ENCODE assay signal across 14 cellular contexts in the genomic region with DNA sequence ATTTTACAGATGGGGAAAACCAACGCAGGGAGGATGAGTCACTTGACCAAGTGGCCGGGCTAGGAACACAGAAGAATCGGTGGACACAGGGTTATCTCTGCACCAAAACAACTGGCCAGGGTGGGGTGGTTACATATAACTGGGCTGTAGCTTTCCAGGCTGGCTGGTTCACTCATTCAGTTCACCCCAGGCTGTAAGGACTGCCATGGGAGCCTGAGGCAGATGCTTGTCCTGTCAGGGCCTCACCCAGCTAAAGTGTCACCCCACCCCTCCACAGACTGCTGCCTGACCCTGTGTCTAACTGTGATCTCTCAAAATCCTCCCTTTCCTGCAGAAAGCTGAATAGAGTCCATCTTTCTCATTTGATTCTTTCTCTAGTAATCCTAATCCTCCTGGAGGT.
DNase-seq lines count a peak whose midpoint lies in the region; ATAC-seq and TF ChIP-seq lines count a peak whose summit lies in the region.
"Had no signal": no experiment of that assay in that cellular context is flagged by ENCODE, and none has a peak within 500 bp of the region (broad histone marks: within the 10 kb centered on the region; RNA-seq: fewer than 3 reads in every experiment).

No MANE protein-coding gene starts in this region.

- no peaks in the 10 kb centered on the region for H4K20me1 ChIP-seq in GM23338 (replicated peaks; ENCODE audit: insufficient read depth)

- H3K27me3 ChIP-seq in GM23338 (ENCODE audit: insufficient read depth) (no peaks in the 10 kb centered on the region), WERI-Rb-1 (ENCODE audit: insufficient read depth, low read depth, severe bottlenecking) (no peaks in the 10 kb centered on the region)
- H3K27me3 ChIP-seq in naive thymus-derived CD4-positive, alpha-beta T cell (ENCODE audit: control insufficient read depth in 2 of 2, insufficient read depth in 2 of 2, low read length in 2 of 2), result no peaks in the 10 kb centered on the region
- H3K27me3 ChIP-seq: BE2C had no signal

- peak overlapping the region; percentile 70; the same call in 1 of the 2 replicates for H3K27ac Mint-ChIP-seq in GM23338
- no peak overlapping the region for H3K27ac Mint-ChIP-seq in naive thymus-derived CD4-positive, alpha-beta T cell
- H3K27ac Mint-ChIP-seq: IgD-negative memory B cell had no signal

- no peak overlapping the region for H2AFZ ChIP-seq in GM23338

- H3K9me2 ChIP-seq in GM23338 (ENCODE audit: insufficient read depth), result no peaks in the 10 kb centered on the region

- H3K36me3 Mint-ChIP-seq in GM23338 (ENCODE audit: low read depth), result peaks cover 3% of the 10 kb centered on the region; the same call in 1 of the 3 replicates
- H3K36me3 Mint-ChIP-seq in naive thymus-derived CD4-positive, alpha-beta T cell, result no peaks in the 10 kb centered on the region
- H3K36me3 Mint-ChIP-seq: CD4-positive, alpha-beta memory T cell; IgD-negative memory B cell had no signal

- CTCF ChIA-PET in naive thymus-derived CD4-positive, alpha-beta T cell (lab: Charles Lee), result no interaction called here

- peaks cover 6% of the 10 kb centered on the region; the same call in 2 of the 3 replicates for H3K4me1 Mint-ChIP-seq in GM23338
- peaks cover 0 to 2% (median 0%) of the 10 kb centered on the region in 7 donors for H3K4me1 Mint-ChIP-seq in naive thymus-derived CD4-positive, alpha-beta T cell
- H3K4me1 Mint-ChIP-seq: CD4-positive, alpha-beta memory T cell; IgD-negative memory B cell had no signal

- intact Hi-C loops in naive thymus-derived CD4-positive, alpha-beta T cell (cut with micrococcal nuclease), result no loop called here

- H3K9me3 Mint-ChIP-seq in GM23338, result no peaks in the 10 kb centered on the region
- H3K9me3 Mint-ChIP-seq in naive thymus-derived CD4-positive, alpha-beta T cell, result peaks cover 0 to 7% (median 0%) of the 10 kb centered on the region in 11 donors

- ATAC-seq in GM23338 (peak; percentile 63), GM21526 (IDR thresholded peaks at IDR 0.05; ENCODE audit: low FRiP score, unreplicated experiment) (no peak)
- ATAC-seq in naive thymus-derived CD4-positive, alpha-beta T cell, result peak; percentile 10
- ATAC-seq: A549, HCT116 had no signal

- no peak overlapping the region for H3K4me3 Mint-ChIP-seq in GM23338
- H3K4me3 Mint-ChIP-seq in naive thymus-derived CD4-positive, alpha-beta T cell, result no peak overlapping the region
- H3K4me3 Mint-ChIP-seq: CD4-positive, alpha-beta memory T cell; IgD-negative memory B cell had no signal

- H3K36me3 ChIP-seq in GM23338 (ENCODE audit: insufficient read depth) (no peaks in the 10 kb centered on the region), WERI-Rb-1 (no peaks in the 10 kb centered on the region)
- no peaks in the 10 kb centered on the region for H3K36me3 ChIP-seq in naive thymus-derived CD4-positive, alpha-beta T cell (ENCODE audit: control insufficient read depth in 2 of 3, insufficient read depth in 3 of 3, low read length in 3 of 3)
- H3K36me3 ChIP-seq: BE2C had no signal

- TF ChIP-seq CTCF in GM23338 (conservative IDR thresholded peaks at IDR 0.05; ENCODE audit: low read depth in 2 of 2) (no peak), WERI-Rb-1 (IDR thresholded peaks at IDR 0.05; ENCODE audit: low read depth, low read length) (no peak)

- no peak overlapping the region for H3K27ac ChIP-seq in GM23338 (ENCODE audit: low read depth)
- H3K27ac ChIP-seq in WERI-Rb-1, result no peak overlapping the region
- H3K27ac ChIP-seq in naive thymus-derived CD4-positive, alpha-beta T cell (ENCODE audit: low read depth, low read length), result no peak overlapping the region
- H3K27ac ChIP-seq: A549, C4-2B had no signal

- no peaks in the 10 kb centered on the region for H3K4me1 ChIP-seq in GM23338 (ENCODE audit: insufficient read depth)
- no peaks in the 10 kb centered on the region for H3K4me1 ChIP-seq in naive thymus-derived CD4-positive, alpha-beta T cell (ENCODE audit: control insufficient read depth in 2 of 2, insufficient read depth in 2 of 2, low read length in 2 of 2)
- H3K4me1 ChIP-seq: A549, BE2C had no signal

- DNase-seq in ELF-1 (ENCODE audit: low read depth, low spot score), result peak; percentile 8
- DNase-seq in GM23338 (ENCODE audit: low spot score), result no peak
- peak; percentile 43 for DNase-seq in WERI-Rb-1
- no peak for DNase-seq in naive thymus-derived CD4-positive, alpha-beta T cell
- no peak for DNase-seq in RKO (ENCODE audit: low spot score)
- no peak for DNase-seq in mesenteric fat pad (ENCODE audit: low spot score)
- DNase-seq: BE2C; CD4-positive, alpha-beta memory T cell; DMS79 had no signal

- H3K9me3 ChIP-seq in WERI-Rb-1 (ENCODE audit: severe bottlenecking), result no peaks in the 10 kb centered on the region
- H3K9me3 ChIP-seq in naive thymus-derived CD4-positive, alpha-beta T cell (ENCODE audit: control insufficient read depth in 2 of 3, low read length in 3 of 3), result no peaks in the 10 kb centered on the region
- H3K9me3 ChIP-seq: A549, BE2C had no signal

- H3K27me3 Mint-ChIP-seq in GM23338 (ENCODE audit: insufficient read depth, low read depth, poor library complexity), result no peaks in the 10 kb centered on the region
- no peaks in the 10 kb centered on the region for H3K27me3 Mint-ChIP-seq in naive thymus-derived CD4-positive, alpha-beta T cell
- H3K27me3 Mint-ChIP-seq: IgD-negative memory B cell had no signal

- H3K4me3 ChIP-seq in GM23338 (no peak overlapping the region), WERI-Rb-1 (ENCODE audit: low read depth, low read length) (no peak overlapping the region)
- H3K4me3 ChIP-seq in naive thymus-derived CD4-positive, alpha-beta T cell (ENCODE audit: low read length), result no peak overlapping the region
- H3K4me3 ChIP-seq: A549 had no signal

- POLR2A ChIA-PET in naive thymus-derived CD4-positive, alpha-beta T cell (lab: Charles Lee), result no interaction called here

- H3K4me2 ChIP-seq in GM23338, result no peak overlapping the region
- H3K4me2 ChIP-seq: A549 had no signal

- H3F3A ChIP-seq in GM23338 (replicated peaks; ENCODE audit: low read depth), result no peaks in the 10 kb centered on the region

- no peaks in the 10 kb centered on the region for H3K79me2 ChIP-seq in GM23338 (replicated peaks; ENCODE audit: insufficient read depth)

TF ChIP-seq in GM23338, 12 proteins besides CTCF, POLR2A, EP300 and RAD21 (continues in another document):
- no peak for TF ChIP-seq POLR2AphosphoS5 (IDR thresholded peaks at IDR 0.05; ENCODE audit: low read depth)
- no peak for TF ChIP-seq ZNF331 (CRISPR knock-in tag; IDR thresholded peaks at IDR 0.05; ENCODE audit: low read depth)
- TF ChIP-seq, protein P1, sequence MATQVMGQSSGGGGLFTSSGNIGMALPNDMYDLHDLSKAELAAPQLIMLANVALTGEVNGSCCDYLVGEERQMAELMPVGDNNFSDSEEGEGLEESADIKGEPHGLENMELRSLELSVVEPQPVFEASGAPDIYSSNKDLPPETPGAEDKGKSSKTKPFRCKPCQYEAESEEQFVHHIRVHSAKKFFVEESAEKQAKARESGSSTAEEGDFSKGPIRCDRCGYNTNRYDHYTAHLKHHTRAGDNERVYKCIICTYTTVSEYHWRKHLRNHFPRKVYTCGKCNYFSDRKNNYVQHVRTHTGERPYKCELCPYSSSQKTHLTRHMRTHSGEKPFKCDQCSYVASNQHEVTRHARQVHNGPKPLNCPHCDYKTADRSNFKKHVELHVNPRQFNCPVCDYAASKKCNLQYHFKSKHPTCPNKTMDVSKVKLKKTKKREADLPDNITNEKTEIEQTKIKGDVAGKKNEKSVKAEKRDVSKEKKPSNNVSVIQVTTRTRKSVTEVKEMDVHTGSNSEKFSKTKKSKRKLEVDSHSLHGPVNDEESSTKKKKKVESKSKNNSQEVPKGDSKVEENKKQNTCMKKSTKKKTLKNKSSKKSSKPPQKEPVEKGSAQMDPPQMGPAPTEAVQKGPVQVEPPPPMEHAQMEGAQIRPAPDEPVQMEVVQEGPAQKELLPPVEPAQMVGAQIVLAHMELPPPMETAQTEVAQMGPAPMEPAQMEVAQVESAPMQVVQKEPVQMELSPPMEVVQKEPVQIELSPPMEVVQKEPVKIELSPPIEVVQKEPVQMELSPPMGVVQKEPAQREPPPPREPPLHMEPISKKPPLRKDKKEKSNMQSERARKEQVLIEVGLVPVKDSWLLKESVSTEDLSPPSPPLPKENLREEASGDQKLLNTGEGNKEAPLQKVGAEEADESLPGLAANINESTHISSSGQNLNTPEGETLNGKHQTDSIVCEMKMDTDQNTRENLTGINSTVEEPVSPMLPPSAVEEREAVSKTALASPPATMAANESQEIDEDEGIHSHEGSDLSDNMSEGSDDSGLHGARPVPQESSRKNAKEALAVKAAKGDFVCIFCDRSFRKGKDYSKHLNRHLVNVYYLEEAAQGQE (IDR thresholded peaks at IDR 0.05; ENCODE audit: unreplicated experiment), result no peak
- no peak for TF ChIP-seq ZNF114 (CRISPR knock-in tag; IDR thresholded peaks at IDR 0.05)
- no peak for TF ChIP-seq CREB1 (CRISPR knock-in tag; IDR thresholded peaks at IDR 0.05; ENCODE audit: low read depth)
- TF ChIP-seq, protein P2, sequence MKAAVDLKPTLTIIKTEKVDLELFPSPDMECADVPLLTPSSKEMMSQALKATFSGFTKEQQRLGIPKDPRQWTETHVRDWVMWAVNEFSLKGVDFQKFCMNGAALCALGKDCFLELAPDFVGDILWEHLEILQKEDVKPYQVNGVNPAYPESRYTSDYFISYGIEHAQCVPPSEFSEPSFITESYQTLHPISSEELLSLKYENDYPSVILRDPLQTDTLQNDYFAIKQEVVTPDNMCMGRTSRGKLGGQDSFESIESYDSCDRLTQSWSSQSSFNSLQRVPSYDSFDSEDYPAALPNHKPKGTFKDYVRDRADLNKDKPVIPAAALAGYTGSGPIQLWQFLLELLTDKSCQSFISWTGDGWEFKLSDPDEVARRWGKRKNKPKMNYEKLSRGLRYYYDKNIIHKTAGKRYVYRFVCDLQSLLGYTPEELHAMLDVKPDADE (IDR thresholded peaks at IDR 0.05), result no peak
- TF ChIP-seq NANOG (IDR thresholded peaks at IDR 0.05; ENCODE audit: borderline replicate concordance), result no peak
- TF ChIP-seq EZH2 (IDR thresholded peaks at IDR 0.05; ENCODE audit: low read depth, unreplicated experiment), result no peak

Comparison
In these comparisons a context has a peak if more than half of its experiments do, and no peak if none do; other contexts are left out.
1. DNase-seq: peak in ELF-1 (single experiment) and WERI-Rb-1 (single experiment); none in GM23338 (single experiment), naive thymus-derived CD4-positive, alpha-beta T cell (0 of 9), RKO (single experiment) and mesenteric fat pad (single experiment).